ENCODE assay signal across 8 cellular contexts in genomic region chr3:184514151-184514490, GRCh38. TPM values are rescaled to one million over a fixed set of nuclear protein-coding genes. Genes with fewer than 3 reads are reported as not detected.
DNase-seq lines count a peak whose midpoint lies in the region; ATAC-seq, FAIRE-seq and TF ChIP-seq lines count a peak whose summit lies in the region.

No MANE protein-coding gene starts in this region.

- peak overlapping the region; percentile 52; the same call in 1 of the 2 replicates for H2BK5ac ChIP-seq in H1 (ENCODE audit: low read depth, low read length)

- H3K56ac ChIP-seq in H1 (replicated peaks; ENCODE audit: insufficient read length, low read depth, low read length): no peak overlapping the region

- H3K27ac ChIP-seq in HUES64 (ENCODE audit: low read depth, low read length): no peak overlapping the region
- no peak overlapping the region for H3K27ac ChIP-seq in H1 (ENCODE audit: low read depth, low read length)
- H3K27ac ChIP-seq in neural cell (ENCODE audit: low read length): no peak overlapping the region

- H3K9me3 ChIP-seq in HUES64 (ENCODE audit: insufficient read depth, low read depth, low read length) (peaks cover 10% of the 10 kb centered on the region; the same call in 1 of the 2 replicates), H1 (ENCODE audit: insufficient read depth in 2 of 2, low read depth in 1 of 2, low read length in 1 of 2) (no peaks in the 10 kb centered on the region), neural cell (ENCODE audit: low read length) (no peaks in the 10 kb centered on the region)

- TF ChIP-seq EP300 in H1 (IDR thresholded peaks at IDR 0.05; ENCODE audit: borderline replicate concordance in 1 of 2, low read depth in 2 of 2, low read length in 2 of 2) (no peak), neural cell (conservative IDR thresholded peaks at IDR 0.05; ENCODE audit: poor library complexity, severe bottlenecking) (no peak)

- TF ChIP-seq POLR2A in H1 (IDR thresholded peaks at IDR 0.05; ENCODE audit: control extremely low read depth in 1 of 2, low read depth in 2 of 2, low read length in 2 of 2): no peak
- no peak for TF ChIP-seq POLR2A in GM12892 (IDR thresholded peaks at IDR 0.05; ENCODE audit: low read depth, low read length)

- CTCF ChIA-PET in H1 (lab: Charles Lee; ENCODE audit: partially characterized antibody): interaction anchor here (0.7 to 7.4 kb wide), 45 partner anchors 8 to 414 kb away, joined by 3 to 135 read pairs (median 6); partner anchors contain the start of genes EPHB3 and THPO

- no peak overlapping the region for H2AK5ac ChIP-seq in H1 (ENCODE audit: low read depth, low read length)

- intact Hi-C loops in CD14-positive monocyte (cut with micrococcal nuclease): loop anchor here (5.0 kb wide), 2 partner anchors 47 to 97 kb away; no protein-coding TSS in a partner anchor

- no peak overlapping the region for H2BK120ac ChIP-seq in H1 (replicated peaks; ENCODE audit: low read depth, low read length)

- no peak overlapping the region for H4K5ac ChIP-seq in H1 (ENCODE audit: insufficient read length, low read depth, low read length)

- TF ChIP-seq CTCF in CD14-positive monocyte (IDR thresholded peaks at IDR 0.05) (peak; percentile 39), H1 (IDR thresholded peaks at IDR 0.05; ENCODE audit: control extremely low read depth in 1 of 3, insufficient read depth in 1 of 3, low read depth in 1 of 3, low read length in 3 of 3) (no peak), neural cell (IDR thresholded peaks at IDR 0.05; ENCODE audit: poor library complexity, severe bottlenecking) (no peak), D721Med (IDR thresholded peaks at IDR 0.05; ENCODE audit: insufficient read depth, missing control alignments) (no peak)

- peaks cover 19 to 28% (median 20%) of the 10 kb centered on the region in 3 donors for H3K27me3 Mint-ChIP-seq in CD14-positive monocyte (ENCODE audit: low read depth in 3 of 3)

- H3K9me2 ChIP-seq in neural cell (ENCODE audit: insufficient read depth, low read length): no peaks in the 10 kb centered on the region

- peak overlapping the region; percentile 75 to 92 for H3K4me3 Mint-ChIP-seq in CD14-positive monocyte

- H2BK15ac ChIP-seq in H1 (ENCODE audit: low read length): 0 out of 2 replicates have a peak overlapping the region, but pooled peaks have one; percentile 61

- no peak overlapping the region for H2BK20ac ChIP-seq in H1 (ENCODE audit: low read length)

- H3K23me2 ChIP-seq in H1 (ENCODE audit: low read depth, low read length): peaks cover 5% of the 10 kb centered on the region; the same call in 1 of the 2 replicates

- H3K9me3 Mint-ChIP-seq in CD14-positive monocyte: peaks cover 2 to 9% (median 6%) of the 10 kb centered on the region in 7 donors

- no peak overlapping the region for H4K91ac ChIP-seq in H1 (replicated peaks; ENCODE audit: insufficient read length, low read length)

- no peak for FAIRE-seq in H1 (lab: Jason Lieb, UNC)
- no peak for FAIRE-seq in D721Med (lab: Jason Lieb, UNC)
- FAIRE-seq in GM12892 (lab: Jason Lieb, UNC): no peak

- H3K4me2 ChIP-seq in H1 (ENCODE audit: insufficient read depth in 1 of 2, low read depth in 2 of 2, low read length in 2 of 2) (peak overlapping the region; percentile 38 to 89), neural cell (ENCODE audit: low read length) (no peak overlapping the region)

- POLR2A ChIA-PET in H1 (lab: Charles Lee; ENCODE audit: partially characterized antibody): interaction anchor here (0.7 to 1.6 kb wide), 6 partner anchors 8 to 152 kb away, joined by 3 to 14 read pairs (median 4); partner anchors contain the start of genes CLCN2 and POLR2H

- no peak overlapping the region for H3K23ac ChIP-seq in H1 (ENCODE audit: insufficient read length)

- H3K4me1 Mint-ChIP-seq in CD14-positive monocyte: peaks cover 23% of the 10 kb centered on the region

- no peak overlapping the region for H4K8ac ChIP-seq in H1 (ENCODE audit: extremely low read depth, insufficient read depth, low read length)

- peak overlapping the region; percentile 90 for H2AFZ ChIP-seq in H1 (ENCODE audit: low read length)
- H2AFZ ChIP-seq in neural cell (ENCODE audit: low read depth, low read length): no peak overlapping the region

- no peak overlapping the region; the same call in 1 of the 2 replicates for H3K18ac ChIP-seq in H1 (ENCODE audit: extremely low read depth, low read length)

- H2BK12ac ChIP-seq in H1 (ENCODE audit: low read depth, low read length): peak overlapping the region; percentile 91; the same call in 1 of the 2 replicates

- ATAC-seq in GM21381 (IDR thresholded peaks at IDR 0.05; ENCODE audit: unreplicated experiment): no peak

- no peak overlapping the region for H3K4ac ChIP-seq in H1 (replicated peaks; ENCODE audit: insufficient read length, low read depth, low read length)

- no peaks in the 10 kb centered on the region for H3F3A ChIP-seq in neural cell (ENCODE audit: insufficient read depth, low read length, poor library complexity, severe bottlenecking)

- 63% methylated on average over 10 of the region's 10 CpGs for WGBS in HUES64
- WGBS in H1 (ENCODE audit: extremely low coverage in 1 of 2, insufficient coverage in 1 of 2, insufficient read length in 1 of 2, insufficient replicate concordance in 2 of 2, low coverage in 1 of 2, low lambda C conversion rate in 2 of 2, missing lambda C conversion rate in 1 of 2), 2 experiments: 61% methylated on average over 10 of the region's 10 CpGs; no CpG with 5 or more reads in 1 of the 2 experiments

- H3K4me3 ChIP-seq in HUES64 (ENCODE audit: low read length): peak overlapping the region; percentile 50
- peak overlapping the region; percentile 4 to 61 (median 50); a peak in 6 of 8 replicates for H3K4me3 ChIP-seq in H1 (ENCODE audit: extremely low read depth in 1 of 4, insufficient read depth in 2 of 4, low read depth in 3 of 4, low read length in 4 of 4)
- H3K4me3 ChIP-seq in neural cell (ENCODE audit: low read length): peak overlapping the region; percentile 60

- H3K36me3 ChIP-seq in HUES64 (ENCODE audit: insufficient read depth, low read length) (no peaks in the 10 kb centered on the region), H1 (ENCODE audit: control insufficient read depth in 2 of 4, insufficient read depth in 4 of 4, low read length in 3 of 4) (no peaks in the 10 kb centered on the region), neural cell (ENCODE audit: insufficient read depth, low read length) (no peaks in the 10 kb centered on the region)

- H3K9ac ChIP-seq in HUES64 (ENCODE audit: low read depth, low read length) (0 out of 2 replicates have a peak overlapping the region, but pooled peaks have one; percentile 4), H1 (replicated peaks in 1 of 4; ENCODE audit: extremely low read depth in 1 of 4, low read depth in 3 of 4, low read length in 3 of 4) (no peak overlapping the region), neural cell (ENCODE audit: low read length) (no peak overlapping the region)

- H3K27ac Mint-ChIP-seq in CD14-positive monocyte: peak overlapping the region in 4 of 7 donors; percentile 5 to 64 (median 48)

- H3K36me3 Mint-ChIP-seq in CD14-positive monocyte: peaks cover 0 to 3% of the 10 kb centered on the region in 2 donors

- H4K20me1 ChIP-seq in H1 (replicated peaks in 1 of 2; ENCODE audit: control insufficient read depth in 1 of 2, insufficient read depth in 2 of 2, low read length in 2 of 2) (no peaks in the 10 kb centered on the region), neural cell (ENCODE audit: insufficient read depth) (no peaks in the 10 kb centered on the region)

- peaks cover 47% of the 10 kb centered on the region for H3K27me3 ChIP-seq in HUES64 (ENCODE audit: insufficient read depth, low read length)
- peaks cover 10 to 27% (median 17%) of the 10 kb centered on the region in 4 experiments for H3K27me3 ChIP-seq in H1 (replicated peaks in 1 of 4; ENCODE audit: control insufficient read depth in 3 of 4, extremely low read depth in 1 of 4, insufficient read depth in 3 of 4, low read length in 3 of 4)
- peaks cover 35% of the 10 kb centered on the region for H3K27me3 ChIP-seq in neural cell (ENCODE audit: insufficient read depth, low read depth, low read length)

- H3K4me1 ChIP-seq in HUES64 (ENCODE audit: insufficient read depth, low read length) (peaks cover 13% of the 10 kb centered on the region; the same call in 1 of the 2 replicates), H1 (replicated peaks in 1 of 4; ENCODE audit: control insufficient read depth in 3 of 4, insufficient read depth in 4 of 4, low read length in 3 of 4) (peaks cover 0 to 5% (median 1%) of the 10 kb centered on the region in 4 experiments; a peak in 2 of 7 replicates)

- no peaks in the 10 kb centered on the region for H3K79me2 ChIP-seq in H1 (ENCODE audit: control insufficient read depth in 1 of 2, insufficient read depth in 2 of 2, low read length in 2 of 2)
- no peaks in the 10 kb centered on the region for H3K79me2 ChIP-seq in neural cell (replicated peaks; ENCODE audit: insufficient read depth, low read length)

- no peak for DNase-seq in CD14-positive monocyte (ENCODE audit: low spot score)
- DNase-seq in H1 (ENCODE audit: low read depth in 1 of 2, low spot score in 2 of 2): no peak
- no peak for DNase-seq in D721Med (ENCODE audit: insufficient read length, low spot score)
- DNase-seq in AG20443 (ENCODE audit: low spot score): no peak
- DNase-seq in GM12892 (ENCODE audit: insufficient read length): no peak

- no peak overlapping the region for H3K14ac ChIP-seq in H1 (ENCODE audit: insufficient read length)

- no peaks in the 10 kb centered on the region for H3K79me1 ChIP-seq in H1 (ENCODE audit: low read depth, low read length)

- TF ChIP-seq RAD21 in H1 (IDR thresholded peaks at IDR 0.05 in 1 of 2, conservative IDR thresholded peaks at IDR 0.05 in 1 of 2; ENCODE audit: low read depth in 2 of 2, low read length in 2 of 2): no peak
- no peak for TF ChIP-seq RAD21 in neural cell (conservative IDR thresholded peaks at IDR 0.05)

TF ChIP-seq in H1, 55 proteins besides CTCF, POLR2A, EP300 and RAD21 (continues in another document):
- TF ChIP-seq GTF2F1 (IDR thresholded peaks at IDR 0.05; ENCODE audit: borderline replicate concordance, low read depth, low read length): no peak

TF ChIP-seq in neural cell, 6 proteins besides CTCF, POLR2A, EP300 and RAD21 (continues in another document):
- no peak for TF ChIP-seq SMC3 (conservative IDR thresholded peaks at IDR 0.05; ENCODE audit: poor library complexity)
- no peak for TF ChIP-seq TAF1 (IDR thresholded peaks at IDR 0.05; ENCODE audit: low read depth)

RNA-seq across cellular contexts. Expression of gene EPHB3, which starts 47.5 kb away (rescaled TPM):
- 1 to 10 TPM in 1 of 2 donors, under 1 TPM in 1; 0.80 to 1.2 TPM for polyA plus RNA-seq in CD14-positive monocyte
- polyA plus RNA-seq in HUES64 (2013, experiment 1 of 2): 6.9 TPM
- 7.9 TPM for polyA plus RNA-seq in HUES64 (2013, experiment 2 of 2)
- 0.80 and 0.91 TPM in 2 replicates for total RNA-seq in H1 (2021; fragmentation: NEBNext Ultra II Directional; extraction: Animal tissue kit (Norgen Biotek cat#: 25700))
- polyA plus RNA-seq in H1 (2011; rRNA removed): 0.41 and 0.82 TPM in 2 replicates
- 0.61 TPM for polyA plus RNA-seq in H1 (2011; cell fraction: cytosol; rRNA removed)
- polyA plus RNA-seq in H1 (2011; cell fraction: nucleus; rRNA removed): 1.5 TPM
- polyA plus RNA-seq in H1 (2012, experiment 1 of 2): 0.83 to 1.3 TPM (median 1.0 TPM) in 4 replicates
- 1.2 TPM for polyA plus RNA-seq in H1 (2012, experiment 2 of 2)
- 0.55 TPM for polyA plus RNA-seq in H1 (2013, experiment 1 of 2)
- polyA plus RNA-seq in H1 (2013, experiment 2 of 2): 0.46 TPM
- polyA minus RNA-seq in H1 (2011; rRNA and poly(A)+ RNA removed): 0.78 and 1.8 TPM in 2 replicates
- 1.8 TPM for polyA minus RNA-seq in H1 (2011; cell fraction: cytosol; rRNA and poly(A)+ RNA removed)
- polyA minus RNA-seq in H1 (2011; cell fraction: nucleus; rRNA and poly(A)+ RNA removed): 0.40 TPM
- polyA plus RNA-seq in neural cell: 4.3 and 5.9 TPM in 2 replicates
- polyA minus RNA-seq in neural cell: 6.6 and 8.1 TPM in 2 replicates
- not detected for polyA plus RNA-seq in GM12892 (2012; ENCODE audit: missing spikeins)
